Comparison of ENCODE assay signal across 7 cellular contexts in genomic region chr1:11999236-11999635, GRCh38.
"Had no signal": no experiment of that assay in that cellular context is flagged by ENCODE, and none has a peak within 500 bp of the region (broad histone marks: within the 10 kb centered on the region; RNA-seq: fewer than 3 reads in every experiment).

No MANE protein-coding gene starts in this region.

- H3K9ac ChIP-seq: GM23248 had no signal

- H3K27ac ChIP-seq: GM23248 had no signal

- H3K9me3 Mint-ChIP-seq: HFFc6 had no signal

- DNase-seq: GM23248, GOT3, H7, HFFc6, IMR-90 had no signal

- H3K4me3 Mint-ChIP-seq: HFFc6 had no signal

- H3K9me3 ChIP-seq: HAP-1 had no signal

- ATAC-seq: HCT116 had no signal

- H3K4me3 ChIP-seq: GM23248, HAP-1 had no signal

- H3K27ac Mint-ChIP-seq: HFFc6 had no signal

- H2AFZ ChIP-seq: GM23248 had no signal

- H3K4me1 ChIP-seq: HAP-1 had no signal
